Comparison of ENCODE assay signal across 24 cellular contexts in genomic region chr3:148089171-148089570, GRCh38.
"Had no signal": no experiment of that assay in that cellular context is flagged by ENCODE, and none has a peak within 500 bp of the region (broad histone marks: within the 10 kb centered on the region; RNA-seq: fewer than 3 reads in every experiment).

No MANE protein-coding gene starts in this region.

- H3K27ac Mint-ChIP-seq: activated naive CD8-positive, alpha-beta T cell; endodermal cell; memory B cell; stimulated activated effector memory CD8-positive, alpha-beta T cell treated with anti-CD3 and anti-CD28 coated beads, Interleukin-12 subunit alpha, Interleukin-12 subunit beta, amount 100 ng/mL, for 72 hours; stimulated activated naive CD8-positive, alpha-beta T cell treated with anti-CD3 and anti-CD28 coated beads, Interleukin-15, amount 100 ng/mL, for 72 hours; WTC11 had no signal

- H3K36me3 ChIP-seq: adrenal gland, ascending aorta, brain microvascular endothelial cell, esophagus squamous epithelium, gastrocnemius medialis, right lobe of liver, tibial artery had no signal

- DNase-seq: activated T-cell treated with anti-CD3 and anti-CD28 coated beads, Interleukin-2, amount 50 U/mL, for 1 hour; adrenal gland; brain microvascular endothelial cell; cortex of kidney; endodermal cell; esophagus squamous epithelium; gastrocnemius medialis; head of caudate nucleus; islet precursor cell; left cardiac atrium; occipital lobe; posterior cingulate gyrus; right lobe of liver; small intestine; stimulated activated CD4-positive, alpha-beta T cell treated with anti-CD3 and anti-CD28 coated beads, Interleukin-2, amount 100 ng/mL, for 24 hours; stimulated activated naive CD8-positive, alpha-beta T cell treated with anti-CD3 and anti-CD28 coated beads, Interleukin-15, amount 100 ng/mL, for 72 hours; T1000; tibial artery had no signal

- H3K4me1 ChIP-seq: adrenal gland, ascending aorta, esophagus squamous epithelium, gastrocnemius medialis, right lobe of liver, tibial artery had no signal

- H3K27me3 ChIP-seq: adrenal gland, ascending aorta, brain microvascular endothelial cell, esophagus squamous epithelium, gastrocnemius medialis, right lobe of liver, tibial artery had no signal

- H3K9me3 Mint-ChIP-seq: endodermal cell; neural crest cell; stimulated activated effector memory CD8-positive, alpha-beta T cell treated with anti-CD3 and anti-CD28 coated beads, Interleukin-12 subunit alpha, Interleukin-12 subunit beta, amount 100 ng/mL, for 72 hours; stimulated activated naive CD8-positive, alpha-beta T cell treated with anti-CD3 and anti-CD28 coated beads, Interleukin-15, amount 100 ng/mL, for 72 hours; WTC11 had no signal

- H3K27me3 Mint-ChIP-seq: activated naive CD8-positive, alpha-beta T cell; memory B cell; stimulated activated naive CD8-positive, alpha-beta T cell treated with anti-CD3 and anti-CD28 coated beads, Interleukin-15, amount 100 ng/mL, for 72 hours had no signal

- H3K9me3 ChIP-seq: adrenal gland, ascending aorta, esophagus squamous epithelium, gastrocnemius medialis, right lobe of liver, tibial artery had no signal

- H3K27ac ChIP-seq: adrenal gland, ascending aorta, brain microvascular endothelial cell, esophagus squamous epithelium, gastrocnemius medialis, right lobe of liver, tibial artery had no signal

- H3K36me3 Mint-ChIP-seq: activated naive CD8-positive, alpha-beta T cell; memory B cell; stimulated activated effector memory CD8-positive, alpha-beta T cell treated with anti-CD3 and anti-CD28 coated beads, Interleukin-12 subunit alpha, Interleukin-12 subunit beta, amount 100 ng/mL, for 72 hours; WTC11 had no signal

- ATAC-seq: gastrocnemius medialis; left cardiac atrium; right lobe of liver; stimulated activated effector memory CD8-positive, alpha-beta T cell treated with anti-CD3 and anti-CD28 coated beads, Interleukin-12 subunit alpha, Interleukin-12 subunit beta, amount 100 ng/mL, for 72 hours; stimulated activated naive CD8-positive, alpha-beta T cell treated with anti-CD3 and anti-CD28 coated beads, Interleukin-15, amount 100 ng/mL, for 72 hours; WTC11 had no signal

- H3K4me3 Mint-ChIP-seq: activated naive CD8-positive, alpha-beta T cell; endodermal cell; memory B cell; neural crest cell; stimulated activated effector memory CD8-positive, alpha-beta T cell treated with anti-CD3 and anti-CD28 coated beads, Interleukin-12 subunit alpha, Interleukin-12 subunit beta, amount 100 ng/mL, for 72 hours; stimulated activated naive CD8-positive, alpha-beta T cell treated with anti-CD3 and anti-CD28 coated beads, Interleukin-15, amount 100 ng/mL, for 72 hours; WTC11 had no signal

- H3K4me3 ChIP-seq: adrenal gland, ascending aorta, esophagus squamous epithelium, gastrocnemius medialis, right lobe of liver, tibial artery had no signal

- H3K4me1 Mint-ChIP-seq: memory B cell; stimulated activated effector memory CD8-positive, alpha-beta T cell treated with anti-CD3 and anti-CD28 coated beads, Interleukin-12 subunit alpha, Interleukin-12 subunit beta, amount 100 ng/mL, for 72 hours; stimulated activated naive CD8-positive, alpha-beta T cell treated with anti-CD3 and anti-CD28 coated beads, Interleukin-15, amount 100 ng/mL, for 72 hours had no signal
